In genomic region chr11:10097615-10098014, GRCh38 we compare ENCODE assay signal across 22 cellular contexts.
DNase-seq lines count a peak whose midpoint lies in the region; ATAC-seq, FAIRE-seq and TF ChIP-seq lines count a peak whose summit lies in the region.
"Had no signal": no experiment of that assay in that cellular context is flagged by ENCODE, and none has a peak within 500 bp of the region (broad histone marks: within the 10 kb centered on the region; RNA-seq: fewer than 3 reads in every experiment).

No MANE protein-coding gene starts in this region.

- TF ChIP-seq CTCF in bronchial epithelial cell (IDR thresholded peaks at IDR 0.05; ENCODE audit: insufficient read depth, low read length, severe bottlenecking), result no peak

- H3K4me3 ChIP-seq in bronchial epithelial cell (ENCODE audit: low read depth, low read length), result no peak overlapping the region
- H3K4me3 ChIP-seq: GM12878 had no signal

- no peaks in the 10 kb centered on the region for H3K36me3 ChIP-seq in bronchial epithelial cell (ENCODE audit: control insufficient read depth, insufficient read depth, low read length)
- H3K36me3 ChIP-seq: BE2C had no signal

- peak; percentile 64 for FAIRE-seq in bronchial epithelial cell (lab: Jason Lieb, UNC)
- FAIRE-seq in urothelium cell line (lab: Jason Lieb, UNC), result no peak
- FAIRE-seq: A204.1, GM12878, HepG2 had no signal

- peaks cover 5 to 10% of the 10 kb centered on the region in 2 donors for H3K9me3 Mint-ChIP-seq in effector memory CD8-positive, alpha-beta T cell

- no peak overlapping the region for H3K4me3 Mint-ChIP-seq in effector memory CD8-positive, alpha-beta T cell
- H3K4me3 Mint-ChIP-seq: CD8-positive, alpha-beta memory T cell had no signal

- ATAC-seq in left ventricle myocardium superior, result peak; percentile 30
- no peak for ATAC-seq in Right ventricle myocardium inferior
- no peak for ATAC-seq in effector memory CD8-positive, alpha-beta T cell (replicated peaks)
- ATAC-seq: GM12878, HepG2 had no signal

- H3K27me3 Mint-ChIP-seq in effector memory CD8-positive, alpha-beta T cell, result no peaks in the 10 kb centered on the region
- H3K27me3 Mint-ChIP-seq: CD8-positive, alpha-beta memory T cell had no signal

- no peaks in the 10 kb centered on the region for H3K27me3 ChIP-seq in bronchial epithelial cell (ENCODE audit: control insufficient read depth, insufficient read depth, low read length)
- H3K27me3 ChIP-seq: BE2C had no signal

- intact Hi-C loops in left ventricle myocardium superior (cut with micrococcal nuclease), result no loop called here
- intact Hi-C loops in Right ventricle myocardium inferior (cut with DNase I), result no loop called here

- DNase-seq in left ventricle myocardium superior (no peak), Right ventricle myocardium inferior (ENCODE audit: missing footprints) (no peak), OCI-M1 (lab: John Stamatoyannopoulos, UW) (peak; percentile 10), bronchial epithelial cell (ENCODE audit: low read depth) (no peak), urothelium cell line (ENCODE audit: low spot score) (no peak)
- DNase-seq in effector memory CD8-positive, alpha-beta T cell, result no peak
- no peak for DNase-seq in activated CD4-positive, alpha-beta T cell treated with anti-CD3 and anti-CD28 coated beads, Interleukin-2, amount 50 U/mL, for 1 hour
- DNase-seq: ACHN; BE2C; C1 segment of cervical spinal cord; CD4-positive, CD25-positive, alpha-beta regulatory T cell; CD8-positive, alpha-beta memory T cell; COR-L47; DMS 273 treated with DMSO at 0.1 percent for 48 hours; DMS53; DND-41; EL; GOT3; H7 had no signal

- no peak overlapping the region for H3K27ac Mint-ChIP-seq in effector memory CD8-positive, alpha-beta T cell
- H3K27ac Mint-ChIP-seq: CD4-positive, CD25-positive, alpha-beta regulatory T cell; CD8-positive, alpha-beta memory T cell had no signal

- no peaks in the 10 kb centered on the region for H3K4me1 Mint-ChIP-seq in effector memory CD8-positive, alpha-beta T cell (ENCODE audit: low read depth in 2 of 2)
- H3K4me1 Mint-ChIP-seq: CD4-positive, CD25-positive, alpha-beta regulatory T cell had no signal

- H3K36me3 Mint-ChIP-seq in effector memory CD8-positive, alpha-beta T cell (ENCODE audit: insufficient read depth), result no peaks in the 10 kb centered on the region
